In genomic region chr19:38335949-38336637, GRCh38 we compare ENCODE assay signal across 8 cellular contexts. TPM values are rescaled to one million over a fixed set of nuclear protein-coding genes. Genes with fewer than 3 reads are reported as not detected.
DNase-seq lines count a peak whose midpoint lies in the region; ATAC-seq, FAIRE-seq and TF ChIP-seq lines count a peak whose summit lies in the region.

No MANE protein-coding gene starts in this region.

- H3K4me1 ChIP-seq in astrocyte (ENCODE audit: insufficient read depth, low read length) (peaks cover 4% of the 10 kb centered on the region), aorta (ENCODE audit: control insufficient read depth in 1 of 2, insufficient read depth in 2 of 2, low read length in 2 of 2) (no peaks in the 10 kb centered on the region)

- ATAC-seq in HG02973 (IDR thresholded peaks at IDR 0.05; ENCODE audit: unreplicated experiment) (peak; percentile 58), aorta (ENCODE audit: low FRiP score) (peak; percentile 96)

- intact Hi-C loops in aorta (cut with DNase I) = loop anchor here (1.0 to 10.0 kb wide), 10 partner anchors 36 to 516 kb away; partner anchors contain the start of genes PSMD8 (in 2 of the 2), GGN (in 1 of the 2), SIPA1L3 (in 1 of the 2) and SPRED3 (in 1 of the 2)

- H3K36me3 Mint-ChIP-seq in astrocyte (ENCODE audit: low read depth, unreplicated experiment) = peaks cover 5% of the 10 kb centered on the region

- H3K9ac ChIP-seq in astrocyte (ENCODE audit: low read length) = peak overlapping the region; percentile 82

- H3K27me3 ChIP-seq in astrocyte (ENCODE audit: insufficient read depth, low read length) = no peaks in the 10 kb centered on the region
- no peaks in the 10 kb centered on the region for H3K27me3 ChIP-seq in aorta (ENCODE audit: control insufficient read depth in 1 of 2, insufficient read depth in 2 of 2, low read length in 1 of 2)

- no peaks in the 10 kb centered on the region for H3K79me2 ChIP-seq in astrocyte (ENCODE audit: insufficient read depth, low read length)

- H3K27ac Mint-ChIP-seq in astrocyte (ENCODE audit: unreplicated experiment) = peak overlapping the region; percentile 89

- peak overlapping the region; percentile 99 for H2AFZ ChIP-seq in astrocyte (ENCODE audit: low read depth, low read length)

- no peak for TF ChIP-seq CTCF in astrocyte (IDR thresholded peaks at IDR 0.05; ENCODE audit: insufficient read depth, low read depth, low read length)

- FAIRE-seq in GM18507 (lab: Jason Lieb, UNC) = no peak
- no peak for FAIRE-seq in astrocyte (lab: Jason Lieb, UNC)

- H3K4me2 ChIP-seq in astrocyte (ENCODE audit: low read length) = peak overlapping the region; percentile 100

- no peaks in the 10 kb centered on the region for H4K20me1 ChIP-seq in astrocyte (ENCODE audit: insufficient read depth, low read length)

- H3K4me1 Mint-ChIP-seq in astrocyte (ENCODE audit: low read depth, unreplicated experiment) = peaks cover 4% of the 10 kb centered on the region

- no peaks in the 10 kb centered on the region for H3K9me3 Mint-ChIP-seq in astrocyte (ENCODE audit: unreplicated experiment)

- 1% methylated on average over 45 to 52 of the region's 52 CpGs for WGBS in aorta, 2 donors

- H3K4me3 Mint-ChIP-seq in astrocyte (ENCODE audit: unreplicated experiment) = peak overlapping the region; percentile 88

- H3K27ac ChIP-seq in astrocyte (ENCODE audit: low read depth, low read length) (peak overlapping the region; percentile 54), aorta (ENCODE audit: low read depth in 1 of 2, low read length in 2 of 2) (peak overlapping the region in 1 of 2 donors; percentile 93)

- H3K9me3 ChIP-seq in astrocyte (ENCODE audit: insufficient read depth, low read depth, low read length) = no peaks in the 10 kb centered on the region
- no peaks in the 10 kb centered on the region for H3K9me3 ChIP-seq in aorta (ENCODE audit: control insufficient read depth, low read length)

- H3K4me3 ChIP-seq in astrocyte (ENCODE audit: insufficient read depth, low read depth, low read length) (peak overlapping the region; percentile 83), aorta (ENCODE audit: low read length in 2 of 2) (peak overlapping the region; percentile 23 to 59)

- no peaks in the 10 kb centered on the region for H3K27me3 Mint-ChIP-seq in astrocyte (ENCODE audit: low read depth, unreplicated experiment)

- DNase-seq in GM18507 (ENCODE audit: extremely low spot score, insufficient read length, low read depth) (peak; percentile 91), NCI-H2029 (lab: John Stamatoyannopoulos, UW) (peak; percentile 97), T-helper 9 cell (peak; percentile 90), astrocyte (ENCODE audit: low read depth) (peak; percentile 87), hepatic stellate cell (ENCODE audit: low spot score) (peak; percentile 98), renal cortical epithelial cell (ENCODE audit: low read depth) (peak; percentile 89), aorta (peak; percentile 98 to 99)

- H3K36me3 ChIP-seq in astrocyte (ENCODE audit: insufficient read depth, low read length) (no peaks in the 10 kb centered on the region), aorta (ENCODE audit: control insufficient read depth in 1 of 2, insufficient read depth in 2 of 2, low read length in 1 of 2) (no peaks in the 10 kb centered on the region)

RNA-seq across cellular contexts. Expression of gene CATSPERG, which starts 0.5 kb away (rescaled TPM):
- total RNA-seq in astrocyte (2.2 and 6.4 TPM in 2 replicates), renal cortical epithelial cell (0.87 and 1.4 TPM in 2 replicates), aorta (10 to 100 TPM in 1 of 2 donors, 1 to 10 TPM in 1; 6.9 to 10.7 TPM)
- polyA plus RNA-seq in aorta = 1 to 10 TPM; 1.1 to 2.6 TPM

RNA-seq across cellular contexts. Expression of gene KCNK6, which starts 16.4 kb away (rescaled TPM):
- total RNA-seq in astrocyte (8.6 and 10.8 TPM in 2 replicates), renal cortical epithelial cell (8.4 and 25.5 TPM in 2 replicates), aorta (10 to 100 TPM; 13.1 to 18.7 TPM)
- polyA plus RNA-seq in aorta = 10 to 100 TPM; 23.5 to 25.2 TPM

RNA-seq across cellular contexts. Expression of gene YIF1B, which starts 20.3 kb away (rescaled TPM):
- total RNA-seq in astrocyte (81.3 and 85.7 TPM in 2 replicates), renal cortical epithelial cell (51.3 and 72.8 TPM in 2 replicates), aorta (10 to 100 TPM; 19.5 to 25.8 TPM)
- polyA plus RNA-seq in aorta = 10 to 100 TPM; 24.9 to 75.9 TPM

RNA-seq across cellular contexts. Expression of gene C19orf33, which starts 32.0 kb away (rescaled TPM):
- total RNA-seq in astrocyte (4.9 and 5.8 TPM in 2 replicates), renal cortical epithelial cell (1.7 and 148 TPM in 2 replicates), aorta (1 to 10 TPM; 2.0 to 2.2 TPM)
- 100 to 1,000 TPM in 1 of 2 donors, 10 to 100 TPM in 1; 22.7 to 259 TPM for polyA plus RNA-seq in aorta

RNA-seq across cellular contexts. Expression of gene PSMD8, which starts 38.3 kb away (rescaled TPM):
- total RNA-seq in astrocyte (215 and 218 TPM in 2 replicates), renal cortical epithelial cell (206 and 397 TPM in 2 replicates), aorta (100 to 1,000 TPM in 1 of 2 donors, 10 to 100 TPM in 1; 92.4 to 119 TPM)
- 100 to 1,000 TPM in 1 of 2 donors, 10 to 100 TPM in 1; 95.5 to 108 TPM for polyA plus RNA-seq in aorta
